Comparison of ENCODE assay signal across 38 cellular contexts in the genomic region with DNA sequence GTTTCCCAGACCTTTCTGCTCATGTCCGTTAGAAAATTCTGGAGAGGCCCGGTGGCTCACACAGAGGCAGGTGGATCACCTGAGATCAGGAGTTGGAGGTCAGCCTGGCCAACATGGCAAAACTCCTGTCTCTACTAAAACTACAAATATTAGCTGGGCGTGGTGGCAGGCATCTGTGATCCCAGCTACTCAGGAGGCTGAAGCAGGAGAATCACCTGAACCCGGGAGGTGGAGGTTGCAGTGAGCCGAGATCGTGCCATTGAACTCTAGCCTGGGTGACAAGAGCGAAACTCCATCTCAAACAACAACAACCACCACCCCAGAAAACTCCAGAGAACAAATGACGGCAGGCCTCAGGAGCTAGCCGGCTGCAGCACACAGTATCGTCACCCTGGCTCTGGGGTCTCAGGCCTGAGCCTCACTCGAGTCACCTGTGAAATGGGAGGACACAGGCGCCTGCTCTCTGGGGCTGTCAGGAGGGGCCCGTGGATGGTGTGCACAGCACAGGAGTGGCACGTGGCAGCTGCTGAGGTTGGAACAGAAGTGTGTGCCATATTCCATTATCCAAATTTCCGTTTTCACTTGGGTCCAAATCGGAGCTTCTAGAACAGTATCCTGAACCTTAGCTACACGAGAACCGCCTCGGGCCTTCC. TPM values are rescaled to one million over a fixed set of nuclear protein-coding genes. Genes with fewer than 3 reads are reported as not detected.
"Had no signal": no experiment of that assay in that cellular context is flagged by ENCODE, and none has a peak within 500 bp of the region (broad histone marks: within the 10 kb centered on the region; RNA-seq: fewer than 3 reads in every experiment).

No MANE protein-coding gene starts in this region.

- H3K4me3 ChIP-seq: cardiac muscle cell, MG63, Peyer's patch had no signal

- H3K27ac ChIP-seq: brain microvascular endothelial cell, cardiac muscle cell, Peyer's patch, VCaP had no signal

- ATAC-seq: activated CD8-positive, alpha-beta memory T cell treated with anti-CD3 and anti-CD28 coated beads, Interleukin-2, amount 10 ng/mL, durations not matched to agents 7 days and 5 days; activated naive CD8-positive, alpha-beta T cell treated with anti-CD3 and anti-CD28 coated beads, Interleukin-2, amount 50 U/mL, for 24 hours; PC-3; Right ventricle myocardium inferior; SK-N-SH treated with all-trans-retinoic acid at 6 μM for 48 hours had no signal

- H3K36me3 ChIP-seq: brain microvascular endothelial cell, cardiac muscle cell, MG63, Peyer's patch had no signal

- H3K27me3 ChIP-seq: cardiac muscle cell, MG63, Peyer's patch had no signal

- H3K9me3 ChIP-seq: MG63, Peyer's patch had no signal

- H3K4me1 ChIP-seq: Peyer's patch had no signal

- DNase-seq: activated B cell treated with CpG ODN at 0.5 μM for 24 hours; activated CD4-positive, alpha-beta memory T cell treated with anti-CD3 and anti-CD28 coated beads for 36 hours; activated CD4-positive, alpha-beta T cell treated with anti-CD3 and anti-CD28 coated beads for 4 hours; activated CD4-positive, alpha-beta T cell treated with anti-CD3 and anti-CD28 coated beads, Interleukin-2, amount 50 U/mL, for 1 hour; activated CD4-positive, CD25-positive, alpha-beta regulatory T cell treated with anti-CD3 and anti-CD28 coated beads, Interleukin-2, amount 50 U/mL, for 72 hours; activated CD8-positive, alpha-beta memory T cell treated with anti-CD3 and anti-CD28 coated beads for 24 hours; activated CD8-positive, alpha-beta memory T cell treated with anti-CD3 and anti-CD28 coated beads, Interleukin-2, amount 10 ng/mL, durations not matched to agents 7 days and 5 days; activated CD8-positive, alpha-beta memory T cell treated with anti-CD3 and anti-CD28 coated beads, Interleukin-2, amount 50 U/mL, for 48 hours; activated effector memory CD4-positive, alpha-beta T cell treated with Interleukin-2 at 50 U/mL for 16 hours; activated naive CD4-positive, alpha-beta T cell treated with anti-CD3 and anti-CD28 coated beads, Interleukin-2, amount 10 ng/mL, durations not matched to agents 7 days and 5 days; activated naive CD8-positive, alpha-beta T cell treated with anti-CD3 and anti-CD28 coated beads, Interleukin-2, amount 50 U/mL, for 24 hours; activated T-cell treated with anti-CD3 and anti-CD28 coated beads, Interleukin-2, amount 50 U/mL, for 48 hours; brain microvascular endothelial cell; Kasumi-1; KG1; MG63; NCI-H1048; NCI-H1105 treated with DMSO at 0.1 percent for 48 hours; NCI-H1436; NCI-H1694; NCI-H1930; NCI-H2081 treated with DMSO at 0.1 percent for 48 hours; NCI-H510A; NCI-H526; NCI-H748 treated with DMSO at 0.1 percent for 48 hours; NK-92 treated with Interleukin-12 subunit alpha and Interleukin-12 subunit beta, amount 100 ng/mL, for 24 hours; PC-3; Peyer's patch; RPMI8226; SIG-M5; T-helper 1 cell; T-helper 2 cell; T-helper 9 cell had no signal

RNA-seq across cellular contexts. Expression of gene SLC38A8, which starts 3.3 kb away (rescaled TPM):
- total RNA-seq: activated B cell treated with CpG ODN at 0.5 μM for 24 hours; activated CD4-positive, alpha-beta memory T cell treated with anti-CD3 and anti-CD28 coated beads for 36 hours; activated CD8-positive, alpha-beta memory T cell treated with anti-CD3 and anti-CD28 coated beads, Interleukin-2, amount 10 ng/mL, durations not matched to agents 7 days and 5 days; aorta; cardiac muscle cell; PC-3; Peyer's patch had no signal
- polyA plus RNA-seq: aorta, cardiac muscle cell had no signal
